Comparison of ENCODE assay signal across 14 cellular contexts in the genomic region with DNA sequence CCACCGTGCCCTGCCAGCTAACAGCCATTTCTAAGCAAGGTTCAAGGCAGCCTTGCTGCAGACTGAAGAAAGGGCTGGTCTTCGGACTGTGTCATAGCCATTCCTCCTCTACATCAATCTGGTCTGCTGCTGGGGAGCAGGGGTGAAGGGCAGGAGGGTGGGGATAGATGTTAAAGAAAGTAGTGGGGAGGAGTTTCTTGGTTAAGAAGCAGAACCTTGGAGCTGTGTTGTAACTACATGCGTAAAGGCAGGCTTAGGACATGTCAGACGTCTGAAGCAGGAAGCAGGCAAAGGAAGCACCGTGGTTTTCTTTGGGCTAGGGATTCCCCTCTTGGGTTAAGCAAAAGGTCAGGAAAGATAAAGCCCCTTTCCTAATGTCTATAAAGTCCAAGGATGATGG. TPM values are rescaled to one million over a fixed set of nuclear protein-coding genes. Genes with fewer than 3 reads are reported as not detected.
DNase-seq lines count a peak whose midpoint lies in the region; ATAC-seq and TF ChIP-seq lines count a peak whose summit lies in the region.
"Had no signal": no experiment of that assay in that cellular context is flagged by ENCODE, and none has a peak within 500 bp of the region (broad histone marks: within the 10 kb centered on the region; RNA-seq: fewer than 3 reads in every experiment).

No MANE protein-coding gene starts in this region.

- H3K27ac ChIP-seq in adrenal gland = peak overlapping the region in 3 of 5 donors; percentile 4 to 81 (median 34)
- H3K27ac ChIP-seq in testis = peak overlapping the region; percentile 67 to 95
- H3K27ac ChIP-seq: 22Rv1 had no signal

- H3K4me1 ChIP-seq in adrenal gland (replicated peaks in 1 of 2) (peaks cover 26 to 75% of the 10 kb centered on the region in 2 donors), testis (peaks cover 64% of the 10 kb centered on the region)
- H3K4me1 ChIP-seq: parathyroid adenoma had no signal

- H3K9me3 ChIP-seq in adrenal gland (replicated peaks in 1 of 3) = no peaks in the 10 kb centered on the region
- H3K9me3 ChIP-seq in testis = no peaks in the 10 kb centered on the region

- no peaks in the 10 kb centered on the region for H3K36me3 ChIP-seq in adrenal gland (replicated peaks in 1 of 2)
- no peaks in the 10 kb centered on the region for H3K36me3 ChIP-seq in testis (ENCODE audit: low read depth, missing control alignments)

- ATAC-seq in left colon (peak; percentile 2), HG03175 (IDR thresholded peaks at IDR 0.05; ENCODE audit: unreplicated experiment) (no peak)

- TF ChIP-seq POLR2A in adrenal gland (IDR thresholded peaks at IDR 0.05) (no peak), testis (IDR thresholded peaks at IDR 0.05) (no peak)

- 55 to 68% (median 61%) methylated on average over 5 of the region's 5 CpGs for WGBS in adrenal gland, 4 donors
- 58 to 66% methylated on average over 3 to 5 of the region's 5 CpGs for WGBS in testis, 2 donors

- no peaks in the 10 kb centered on the region for H3K27me3 ChIP-seq in adrenal gland
- H3K27me3 ChIP-seq in testis = no peaks in the 10 kb centered on the region

- intact Hi-C loops in adrenal gland (cut with DNase I) = loop anchor here in 1 of 2 donors (10.0 kb wide), 1 partner anchor 130 kb away; the partner anchor contains the start of gene FOS
- intact Hi-C loops in left colon (cut with DNase I, micrococcal nuclease) = no loop called here
- intact Hi-C loops in testis (cut with DNase I; ENCODE audit: low total_unique reads) = no loop called here

- TF ChIP-seq CTCF in adrenal gland (IDR thresholded peaks at IDR 0.05) (no peak), testis (IDR thresholded peaks at IDR 0.05) (no peak)

- DNase-seq in SIG-M5 treated with dmso at 0.1 percent for 504 hours (lab: John Stamatoyannopoulos, UW; ENCODE audit: unreplicated experiment) = peak; percentile 69
- no peak for DNase-seq in SIG-M5 (lab: John Stamatoyannopoulos, UW)
- peak in 2 of 7 donors; percentile 40 to 53 for DNase-seq in adrenal gland
- DNase-seq in left colon = peak in 1 of 2 donors; percentile 36
- peak; percentile 36 for DNase-seq in testis
- DNase-seq in T-helper 9 cell = no peak
- DNase-seq in COLO668 (lab: John Stamatoyannopoulos, UW; ENCODE audit: unreplicated experiment) = no peak
- DNase-seq: activated T-cell treated with anti-CD3 and anti-CD28 coated beads for 4 hours, EL, NCI-H2029 treated with DMSO at 0.1 percent for 48 hours had no signal

- H3K4me3 ChIP-seq in adrenal gland (no peak overlapping the region), testis (no peak overlapping the region)
- H3K4me3 ChIP-seq: SK-N-MC had no signal

RNA-seq across cellular contexts. Expression of gene NEK9, which starts 18.1 kb away (rescaled TPM):
- total RNA-seq in adrenal gland (100 to 1,000 TPM in 4 of 8 donors, 10 to 100 TPM in 4; 66.9 to 165 (median 92.9) TPM), left colon (10 to 100 TPM; 44.8 to 47.6 TPM), testis (100 to 1,000 TPM; 120 to 125 TPM)
- polyA plus RNA-seq in adrenal gland (10 to 100 TPM; 51.7 to 73.6 (median 62.6) TPM), testis (ENCODE audit: insufficient read depth, low read depth, low replicate concordance) (86.6 TPM)

RNA-seq across cellular contexts. Expression of gene TMED10, which starts 31.5 kb away (rescaled TPM):
- total RNA-seq in adrenal gland = 100 to 1,000 TPM; 156 to 509 (median 319) TPM
- 100 to 1,000 TPM in 1 of 3 donors, 10 to 100 TPM in 2; 33.7 to 532 (median 65.3) TPM for polyA plus RNA-seq in adrenal gland
- 100 to 1,000 TPM; 333 to 360 TPM for total RNA-seq in left colon
- 100 to 1,000 TPM; 255 to 334 TPM for total RNA-seq in testis
- 417 TPM for polyA plus RNA-seq in testis (ENCODE audit: insufficient read depth, low read depth, low replicate concordance)

Comparison
In these comparisons a context has a peak if more than half of its experiments do, and no peak if none do; other contexts are left out.
1. DNase-seq: peak in SIG-M5 treated with dmso at 0.1 percent for 504 hours (single experiment) and testis (single experiment); none in SIG-M5 (single experiment), T-helper 9 cell (single experiment) and COLO668 (single experiment).